In the genomic region with DNA sequence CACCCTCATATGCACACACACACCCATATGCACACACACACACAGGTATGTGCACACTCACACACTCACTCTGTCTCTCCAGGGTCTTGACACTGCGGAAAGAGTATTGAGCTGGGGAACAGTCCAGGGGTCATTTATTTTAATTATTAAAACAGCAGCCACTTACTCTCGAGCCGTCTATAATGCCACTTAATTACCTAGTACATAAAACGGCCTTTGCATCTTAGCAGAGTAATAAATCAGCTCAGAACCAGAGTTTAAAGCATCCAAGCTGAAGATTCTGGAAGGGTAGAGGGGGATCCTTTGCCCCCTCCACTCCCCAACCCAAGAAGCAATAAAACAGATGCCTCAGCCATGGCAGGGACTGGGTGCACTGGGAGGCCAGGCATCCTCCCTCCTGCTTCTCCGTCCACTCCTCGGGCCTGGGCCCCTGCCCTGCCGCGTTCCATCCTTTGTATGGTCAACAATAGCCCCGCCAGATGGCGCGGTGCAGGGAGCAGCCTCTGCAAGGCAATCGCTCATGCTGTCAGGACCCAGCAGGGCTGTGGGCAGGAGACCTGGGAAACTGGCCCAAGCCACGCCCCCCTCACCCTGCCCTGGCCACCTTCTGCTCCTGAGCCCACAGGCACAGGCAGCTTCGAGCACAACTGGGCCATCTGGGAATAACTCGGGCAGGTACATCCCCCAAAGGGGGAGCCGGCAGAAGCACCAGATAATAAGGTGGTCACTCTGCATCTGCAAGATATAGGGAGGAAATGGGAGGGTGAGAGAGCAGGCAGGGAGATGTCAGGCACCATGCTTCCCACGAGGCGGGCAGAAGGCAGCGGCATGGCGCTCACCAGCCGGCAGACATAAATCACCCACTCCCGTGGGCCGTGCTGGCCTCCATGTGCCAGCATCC, we compare ENCODE assay signal across 1 cellular context.
TF ChIP-seq lines count a peak whose summit lies in the region.

No MANE protein-coding gene starts in this region.

TF ChIP-seq in HEK293, 187 proteins besides CTCF, POLR2A, EP300 and RAD21 (continued from another document and continues in another):
- no peak for TF ChIP-seq ZNF792 (tag by site-specific recombination; IDR thresholded peaks at IDR 0.05)
- no peak for TF ChIP-seq ZNF280C (tag by site-specific recombination; IDR thresholded peaks at IDR 0.05)
- no peak for TF ChIP-seq ZNF10 (tag by site-specific recombination; IDR thresholded peaks at IDR 0.05)
- TF ChIP-seq TSHZ1 (tag by site-specific recombination; IDR thresholded peaks at IDR 0.05; ENCODE audit: borderline replicate concordance): no peak
- TF ChIP-seq ZNF223 (tag by site-specific recombination; IDR thresholded peaks at IDR 0.05): peak; percentile 50; the same call in 1 of the 2 replicates
- no peak for TF ChIP-seq ZNF645 (tag by site-specific recombination; IDR thresholded peaks at IDR 0.05)
- TF ChIP-seq ZNF571 (tag by site-specific recombination; IDR thresholded peaks at IDR 0.05): no peak
- no peak for TF ChIP-seq ZNF155 (tag by site-specific recombination; IDR thresholded peaks at IDR 0.05)
- TF ChIP-seq SETDB1 (IDR thresholded peaks at IDR 0.05; ENCODE audit: insufficient read length, low read length): no peak
- TF ChIP-seq ZNF521 (tag by site-specific recombination; IDR thresholded peaks at IDR 0.05): no peak
- 0 out of 2 replicates have a peak, but pooled peaks have one; percentile 47 for TF ChIP-seq ZNF639 (tag by site-specific recombination; IDR thresholded peaks at IDR 0.05)
- no peak for TF ChIP-seq ZNF354C (tag by site-specific recombination; IDR thresholded peaks at IDR 0.05; ENCODE audit: borderline replicate concordance, low read depth)
- TF ChIP-seq RBAK (tag by site-specific recombination; IDR thresholded peaks at IDR 0.05): no peak
- peak; percentile 57 for TF ChIP-seq PATZ1 (tag by site-specific recombination; IDR thresholded peaks at IDR 0.05)
- TF ChIP-seq ZBTB1 (tag by site-specific recombination; IDR thresholded peaks at IDR 0.05): no peak
- no peak for TF ChIP-seq ZNF660 (tag by site-specific recombination; IDR thresholded peaks at IDR 0.05)
- TF ChIP-seq ZNF544 (tag by site-specific recombination; IDR thresholded peaks at IDR 0.05): no peak
- no peak for TF ChIP-seq KLF1 (tag by site-specific recombination; IDR thresholded peaks at IDR 0.05)
- no peak for TF ChIP-seq HOXA7 (CRISPR knock-in tag; IDR thresholded peaks at IDR 0.05; ENCODE audit: borderline replicate concordance)
- no peak; the same call in 1 of the 2 replicates for TF ChIP-seq WT1 (tag by site-specific recombination; IDR thresholded peaks at IDR 0.05)
- no peak for TF ChIP-seq ZSCAN18 (tag by site-specific recombination; IDR thresholded peaks at IDR 0.05)
- TF ChIP-seq KLF16 (tag by site-specific recombination; IDR thresholded peaks at IDR 0.05): no peak
- no peak for TF ChIP-seq ZNF433 (tag by site-specific recombination; IDR thresholded peaks at IDR 0.05; ENCODE audit: low read depth)
- TF ChIP-seq ZNF677 (tag by site-specific recombination; IDR thresholded peaks at IDR 0.05): no peak
- TF ChIP-seq YY1 (tag by site-specific recombination; IDR thresholded peaks at IDR 0.05): no peak
- TF ChIP-seq OVOL3 (tag by site-specific recombination; IDR thresholded peaks at IDR 0.05): no peak
- TF ChIP-seq ZNF707 (tag by site-specific recombination; IDR thresholded peaks at IDR 0.05): no peak
- no peak for TF ChIP-seq MYNN (tag by site-specific recombination; IDR thresholded peaks at IDR 0.05; ENCODE audit: borderline replicate concordance)
- TF ChIP-seq, protein P1, sequence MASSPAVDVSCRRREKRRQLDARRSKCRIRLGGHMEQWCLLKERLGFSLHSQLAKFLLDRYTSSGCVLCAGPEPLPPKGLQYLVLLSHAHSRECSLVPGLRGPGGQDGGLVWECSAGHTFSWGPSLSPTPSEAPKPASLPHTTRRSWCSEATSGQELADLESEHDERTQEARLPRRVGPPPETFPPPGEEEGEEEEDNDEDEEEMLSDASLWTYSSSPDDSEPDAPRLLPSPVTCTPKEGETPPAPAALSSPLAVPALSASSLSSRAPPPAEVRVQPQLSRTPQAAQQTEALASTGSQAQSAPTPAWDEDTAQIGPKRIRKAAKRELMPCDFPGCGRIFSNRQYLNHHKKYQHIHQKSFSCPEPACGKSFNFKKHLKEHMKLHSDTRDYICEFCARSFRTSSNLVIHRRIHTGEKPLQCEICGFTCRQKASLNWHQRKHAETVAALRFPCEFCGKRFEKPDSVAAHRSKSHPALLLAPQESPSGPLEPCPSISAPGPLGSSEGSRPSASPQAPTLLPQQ (tag by site-specific recombination; IDR thresholded peaks at IDR 0.05): 0 out of 2 replicates have a peak, but pooled peaks have one; percentile 42
- no peak for TF ChIP-seq ZNF701 (tag by site-specific recombination; IDR thresholded peaks at IDR 0.05)
- TF ChIP-seq ZNF175 (tag by site-specific recombination; IDR thresholded peaks at IDR 0.05): no peak
- no peak for TF ChIP-seq ZNF518A (tag by site-specific recombination; conservative IDR thresholded peaks at IDR 0.05; ENCODE audit: low read depth)
- TF ChIP-seq ZNF549 (tag by site-specific recombination; IDR thresholded peaks at IDR 0.05): no peak
- peak; percentile 65 for TF ChIP-seq SP7 (tag by site-specific recombination; IDR thresholded peaks at IDR 0.05)
